In genomic region chr5:177370488-177371119, GRCh38 we compare ENCODE assay signal across 1 cellular context.
TF ChIP-seq lines count a peak whose summit lies in the region.

No MANE protein-coding gene starts in this region.

TF ChIP-seq in HEK293, 187 proteins besides CTCF, POLR2A, EP300 and RAD21 (continued from another document and continues in another):
- TF ChIP-seq, protein P1, sequence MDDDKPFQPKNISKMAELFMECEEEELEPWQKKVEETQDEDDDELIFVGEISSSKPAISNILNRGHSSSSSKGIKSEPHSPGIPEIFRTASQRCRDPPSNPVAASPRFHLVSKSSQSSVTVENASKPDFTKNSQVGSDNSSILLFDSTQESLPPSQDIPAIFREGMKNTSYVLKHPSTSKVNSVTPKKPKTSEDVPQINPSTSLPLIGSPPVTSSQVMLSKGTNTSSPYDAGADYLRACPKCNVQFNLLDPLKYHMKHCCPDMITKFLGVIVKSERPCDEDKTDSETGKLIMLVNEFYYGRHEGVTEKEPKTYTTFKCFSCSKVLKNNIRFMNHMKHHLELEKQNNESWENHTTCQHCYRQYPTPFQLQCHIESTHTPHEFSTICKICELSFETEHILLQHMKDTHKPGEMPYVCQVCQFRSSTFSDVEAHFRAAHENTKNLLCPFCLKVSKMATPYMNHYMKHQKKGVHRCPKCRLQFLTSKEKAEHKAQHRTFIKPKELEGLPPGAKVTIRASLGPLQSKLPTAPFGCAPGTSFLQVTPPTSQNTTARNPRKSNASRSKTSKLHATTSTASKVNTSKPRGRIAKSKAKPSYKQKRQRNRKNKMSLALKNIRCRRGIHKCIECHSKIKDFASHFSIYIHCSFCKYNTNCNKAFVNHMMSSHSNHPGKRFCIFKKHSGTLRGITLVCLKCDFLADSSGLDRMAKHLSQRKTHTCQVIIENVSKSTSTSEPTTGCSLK (tag by site-specific recombination; IDR thresholded peaks at IDR 0.05) = no peak
- TF ChIP-seq ZNF221 (tag by site-specific recombination; IDR thresholded peaks at IDR 0.05; ENCODE audit: borderline replicate concordance) = no peak
- no peak for TF ChIP-seq ZXDB (tag by site-specific recombination; IDR thresholded peaks at IDR 0.05)
- no peak for TF ChIP-seq ZNF114 (tag by site-specific recombination; IDR thresholded peaks at IDR 0.05)
- TF ChIP-seq ZNF214 (tag by site-specific recombination; IDR thresholded peaks at IDR 0.05; ENCODE audit: borderline replicate concordance) = no peak
- no peak for TF ChIP-seq ZNF677 (tag by site-specific recombination; IDR thresholded peaks at IDR 0.05)
- TF ChIP-seq PRDM6 (tag by site-specific recombination; IDR thresholded peaks at IDR 0.05) = no peak
- TF ChIP-seq, protein P2, sequence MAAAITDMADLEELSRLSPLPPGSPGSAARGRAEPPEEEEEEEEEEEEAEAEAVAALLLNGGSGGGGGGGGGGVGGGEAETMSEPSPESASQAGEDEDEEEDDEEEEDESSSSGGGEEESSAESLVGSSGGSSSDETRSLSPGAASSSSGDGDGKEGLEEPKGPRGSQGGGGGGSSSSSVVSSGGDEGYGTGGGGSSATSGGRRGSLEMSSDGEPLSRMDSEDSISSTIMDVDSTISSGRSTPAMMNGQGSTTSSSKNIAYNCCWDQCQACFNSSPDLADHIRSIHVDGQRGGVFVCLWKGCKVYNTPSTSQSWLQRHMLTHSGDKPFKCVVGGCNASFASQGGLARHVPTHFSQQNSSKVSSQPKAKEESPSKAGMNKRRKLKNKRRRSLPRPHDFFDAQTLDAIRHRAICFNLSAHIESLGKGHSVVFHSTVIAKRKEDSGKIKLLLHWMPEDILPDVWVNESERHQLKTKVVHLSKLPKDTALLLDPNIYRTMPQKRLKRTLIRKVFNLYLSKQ (tag by site-specific recombination; IDR thresholded peaks at IDR 0.05; ENCODE audit: borderline replicate concordance) = no peak
- peak; percentile 53 for TF ChIP-seq GLIS1 (tag by site-specific recombination; IDR thresholded peaks at IDR 0.05)
- TF ChIP-seq ZNF394 (tag by site-specific recombination; IDR thresholded peaks at IDR 0.05; ENCODE audit: borderline replicate concordance) = no peak
- no peak for TF ChIP-seq ZNF266 (tag by site-specific recombination; IDR thresholded peaks at IDR 0.05; ENCODE audit: low read depth)
- no peak for TF ChIP-seq ZSCAN4 (tag by site-specific recombination; IDR thresholded peaks at IDR 0.05)
- no peak for TF ChIP-seq ZFP69B (tag by site-specific recombination; IDR thresholded peaks at IDR 0.05)
- no peak for TF ChIP-seq TRIM28 (IDR thresholded peaks at IDR 0.05; ENCODE audit: borderline replicate concordance, low read length)
- TF ChIP-seq, protein P3, sequence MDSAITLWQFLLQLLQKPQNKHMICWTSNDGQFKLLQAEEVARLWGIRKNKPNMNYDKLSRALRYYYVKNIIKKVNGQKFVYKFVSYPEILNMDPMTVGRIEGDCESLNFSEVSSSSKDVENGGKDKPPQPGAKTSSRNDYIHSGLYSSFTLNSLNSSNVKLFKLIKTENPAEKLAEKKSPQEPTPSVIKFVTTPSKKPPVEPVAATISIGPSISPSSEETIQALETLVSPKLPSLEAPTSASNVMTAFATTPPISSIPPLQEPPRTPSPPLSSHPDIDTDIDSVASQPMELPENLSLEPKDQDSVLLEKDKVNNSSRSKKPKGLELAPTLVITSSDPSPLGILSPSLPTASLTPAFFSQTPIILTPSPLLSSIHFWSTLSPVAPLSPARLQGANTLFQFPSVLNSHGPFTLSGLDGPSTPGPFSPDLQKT (IDR thresholded peaks at IDR 0.05; ENCODE audit: borderline replicate concordance, low read depth, low read length) = no peak
- TF ChIP-seq, protein P4, sequence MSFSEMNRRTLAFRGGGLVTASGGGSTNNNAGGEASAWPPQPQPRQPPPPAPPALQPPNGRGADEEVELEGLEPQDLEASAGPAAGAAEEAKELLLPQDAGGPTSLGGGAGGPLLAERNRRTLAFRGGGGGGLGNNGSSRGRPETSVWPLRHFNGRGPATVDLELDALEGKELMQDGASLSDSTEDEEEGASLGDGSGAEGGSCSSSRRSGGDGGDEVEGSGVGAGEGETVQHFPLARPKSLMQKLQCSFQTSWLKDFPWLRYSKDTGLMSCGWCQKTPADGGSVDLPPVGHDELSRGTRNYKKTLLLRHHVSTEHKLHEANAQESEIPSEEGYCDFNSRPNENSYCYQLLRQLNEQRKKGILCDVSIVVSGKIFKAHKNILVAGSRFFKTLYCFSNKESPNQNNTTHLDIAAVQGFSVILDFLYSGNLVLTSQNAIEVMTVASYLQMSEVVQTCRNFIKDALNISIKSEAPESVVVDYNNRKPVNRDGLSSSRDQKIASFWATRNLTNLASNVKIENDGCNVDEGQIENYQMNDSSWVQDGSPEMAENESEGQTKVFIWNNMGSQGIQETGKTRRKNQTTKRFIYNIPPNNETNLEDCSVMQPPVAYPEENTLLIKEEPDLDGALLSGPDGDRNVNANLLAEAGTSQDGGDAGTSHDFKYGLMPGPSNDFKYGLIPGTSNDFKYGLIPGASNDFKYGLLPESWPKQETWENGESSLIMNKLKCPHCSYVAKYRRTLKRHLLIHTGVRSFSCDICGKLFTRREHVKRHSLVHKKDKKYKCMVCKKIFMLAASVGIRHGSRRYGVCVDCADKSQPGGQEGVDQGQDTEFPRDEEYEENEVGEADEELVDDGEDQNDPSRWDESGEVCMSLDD (tag by site-specific recombination; IDR thresholded peaks at IDR 0.05) = no peak
- TF ChIP-seq ZNF140 (tag by site-specific recombination; IDR thresholded peaks at IDR 0.05) = no peak
- no peak for TF ChIP-seq ZNF274 (IDR thresholded peaks at IDR 0.05; ENCODE audit: low read length)
- no peak for TF ChIP-seq ZNF274 (tag by site-specific recombination; IDR thresholded peaks at IDR 0.05; ENCODE audit: borderline replicate concordance)
- TF ChIP-seq ZNF704 (tag by site-specific recombination; IDR thresholded peaks at IDR 0.05) = no peak
- peak; percentile 40; the same call in 1 of the 2 replicates for TF ChIP-seq ZEB2 (tag by site-specific recombination; IDR thresholded peaks at IDR 0.05)
- peak; percentile 40; the same call in 1 of the 2 replicates for TF ChIP-seq KLF9 (tag by site-specific recombination; IDR thresholded peaks at IDR 0.05; ENCODE audit: low read depth)
- TF ChIP-seq ZBTB6 (tag by site-specific recombination; IDR thresholded peaks at IDR 0.05) = peak; percentile 100
- TF ChIP-seq ZNF548 (tag by site-specific recombination; IDR thresholded peaks at IDR 0.05) = no peak
- TF ChIP-seq IKZF3 (tag by site-specific recombination; IDR thresholded peaks at IDR 0.05) = peak; percentile 75
- TF ChIP-seq ZBTB20 (tag by site-specific recombination; IDR thresholded peaks at IDR 0.05) = peak; percentile 55; the same call in 1 of the 2 replicates
- no peak for TF ChIP-seq ZNF621 (tag by site-specific recombination; IDR thresholded peaks at IDR 0.05)
- no peak for TF ChIP-seq ZNF404 (tag by site-specific recombination; IDR thresholded peaks at IDR 0.05)
- no peak for TF ChIP-seq REST (tag by site-specific recombination; IDR thresholded peaks at IDR 0.05)
- TF ChIP-seq RBAK (tag by site-specific recombination; IDR thresholded peaks at IDR 0.05) = no peak
- no peak for TF ChIP-seq ZNF169 (tag by site-specific recombination; IDR thresholded peaks at IDR 0.05)
- no peak for TF ChIP-seq ZNF596 (tag by site-specific recombination; IDR thresholded peaks at IDR 0.05)
- TF ChIP-seq, protein P5, sequence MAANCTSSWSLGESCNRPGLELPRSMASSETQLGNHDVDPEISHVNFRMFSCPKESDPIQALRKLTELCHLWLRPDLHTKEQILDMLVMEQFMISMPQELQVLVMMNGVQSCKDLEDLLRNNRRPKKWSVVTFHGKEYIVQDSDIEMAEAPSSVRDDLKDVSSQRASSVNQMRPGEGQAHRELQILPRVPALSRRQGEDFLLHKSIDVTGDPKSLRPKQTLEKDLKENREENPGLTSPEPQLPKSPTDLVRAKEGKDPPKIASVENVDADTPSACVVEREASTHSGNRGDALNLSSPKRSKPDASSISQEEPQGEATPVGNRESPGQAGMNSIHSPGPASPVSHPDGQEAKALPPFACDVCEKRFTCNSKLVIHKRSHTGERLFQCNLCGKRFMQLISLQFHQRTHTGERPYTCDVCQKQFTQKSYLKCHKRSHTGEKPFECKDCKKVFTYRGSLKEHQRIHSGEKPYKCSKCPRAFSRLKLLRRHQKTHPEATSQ (tag by site-specific recombination; IDR thresholded peaks at IDR 0.05) = no peak
- no peak for TF ChIP-seq ZNF658 (tag by site-specific recombination; IDR thresholded peaks at IDR 0.05)
- no peak for TF ChIP-seq BCL11B (tag by site-specific recombination; IDR thresholded peaks at IDR 0.05; ENCODE audit: low read depth)
- TF ChIP-seq, protein P6, sequence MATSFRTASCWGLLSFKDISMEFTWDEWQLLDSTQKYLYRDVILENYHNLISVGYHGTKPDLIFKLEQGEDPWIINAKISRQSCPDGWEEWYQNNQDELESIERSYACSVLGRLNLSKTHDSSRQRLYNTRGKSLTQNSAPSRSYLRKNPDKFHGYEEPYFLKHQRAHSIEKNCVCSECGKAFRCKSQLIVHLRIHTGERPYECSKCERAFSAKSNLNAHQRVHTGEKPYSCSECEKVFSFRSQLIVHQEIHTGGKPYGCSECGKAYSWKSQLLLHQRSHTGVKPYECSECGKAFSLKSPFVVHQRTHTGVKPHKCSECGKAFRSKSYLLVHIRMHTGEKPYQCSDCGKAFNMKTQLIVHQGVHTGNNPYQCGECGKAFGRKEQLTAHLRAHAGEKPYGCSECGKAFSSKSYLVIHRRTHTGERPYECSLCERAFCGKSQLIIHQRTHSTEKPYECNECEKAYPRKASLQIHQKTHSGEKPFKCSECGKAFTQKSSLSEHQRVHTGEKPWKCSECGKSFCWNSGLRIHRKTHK (tag by site-specific recombination; IDR thresholded peaks at IDR 0.05) = no peak
- no peak for TF ChIP-seq KLF16 (tag by site-specific recombination; IDR thresholded peaks at IDR 0.05)
- TF ChIP-seq ZBTB8A (tag by site-specific recombination; IDR thresholded peaks at IDR 0.05) = peak; percentile 51; the same call in 1 of the 2 replicates
- TF ChIP-seq SP3 (tag by site-specific recombination; IDR thresholded peaks at IDR 0.05) = peak; percentile 83
